Comparison of ENCODE assay signal across 1 cellular context in the genomic region with DNA sequence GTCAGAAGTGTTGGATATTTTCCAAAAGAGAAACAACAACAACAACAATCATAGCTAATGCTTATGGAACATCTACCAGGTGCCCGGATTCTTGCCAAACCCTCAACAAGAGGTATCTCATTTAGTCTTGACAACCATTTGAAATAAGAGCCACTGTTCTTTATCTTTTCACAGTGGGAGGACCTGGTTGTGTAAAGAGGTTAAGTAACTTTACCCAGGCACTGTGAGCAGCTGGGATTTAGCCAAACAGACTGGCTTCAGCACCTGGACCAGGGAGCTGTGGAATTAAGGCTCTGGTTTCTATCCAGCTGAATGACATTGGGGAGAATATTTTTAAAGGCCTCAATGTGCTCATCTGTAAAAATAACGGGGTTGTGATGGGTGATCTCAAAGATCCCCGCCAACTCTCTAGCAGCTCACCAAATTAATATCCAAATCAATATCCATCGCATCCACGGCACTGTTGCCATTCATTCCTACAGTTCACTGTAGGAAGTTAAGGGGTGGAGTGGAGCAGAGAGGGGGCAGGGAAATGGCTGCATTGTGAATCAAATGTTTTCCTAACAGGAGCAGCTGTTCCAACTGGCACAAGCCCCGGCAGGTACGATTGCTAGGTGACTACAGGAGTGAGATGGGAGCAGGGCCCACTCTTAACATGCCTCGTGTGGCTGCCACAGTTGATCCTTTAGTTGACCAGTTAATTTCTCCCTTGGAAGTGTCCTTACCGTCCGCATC.
TF ChIP-seq lines count a peak whose summit lies in the region.

No MANE protein-coding gene starts in this region.

TF ChIP-seq in HEK293, 187 proteins besides CTCF, POLR2A, EP300 and RAD21 (continued from another document):
- TF ChIP-seq, protein P1, sequence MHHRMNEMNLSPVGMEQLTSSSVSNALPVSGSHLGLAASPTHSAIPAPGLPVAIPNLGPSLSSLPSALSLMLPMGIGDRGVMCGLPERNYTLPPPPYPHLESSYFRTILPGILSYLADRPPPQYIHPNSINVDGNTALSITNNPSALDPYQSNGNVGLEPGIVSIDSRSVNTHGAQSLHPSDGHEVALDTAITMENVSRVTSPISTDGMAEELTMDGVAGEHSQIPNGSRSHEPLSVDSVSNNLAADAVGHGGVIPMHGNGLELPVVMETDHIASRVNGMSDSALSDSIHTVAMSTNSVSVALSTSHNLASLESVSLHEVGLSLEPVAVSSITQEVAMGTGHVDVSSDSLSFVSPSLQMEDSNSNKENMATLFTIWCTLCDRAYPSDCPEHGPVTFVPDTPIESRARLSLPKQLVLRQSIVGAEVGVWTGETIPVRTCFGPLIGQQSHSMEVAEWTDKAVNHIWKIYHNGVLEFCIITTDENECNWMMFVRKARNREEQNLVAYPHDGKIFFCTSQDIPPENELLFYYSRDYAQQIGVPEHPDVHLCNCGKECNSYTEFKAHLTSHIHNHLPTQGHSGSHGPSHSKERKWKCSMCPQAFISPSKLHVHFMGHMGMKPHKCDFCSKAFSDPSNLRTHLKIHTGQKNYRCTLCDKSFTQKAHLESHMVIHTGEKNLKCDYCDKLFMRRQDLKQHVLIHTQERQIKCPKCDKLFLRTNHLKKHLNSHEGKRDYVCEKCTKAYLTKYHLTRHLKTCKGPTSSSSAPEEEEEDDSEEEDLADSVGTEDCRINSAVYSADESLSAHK (tag by site-specific recombination; IDR thresholded peaks at IDR 0.05), result 0 out of 2 replicates have a peak, but pooled peaks have one; percentile 9
- TF ChIP-seq GFI1B (tag by site-specific recombination; IDR thresholded peaks at IDR 0.05), result 0 out of 2 replicates have a peak, but pooled peaks have one; percentile 46
- TF ChIP-seq GLIS1 (tag by site-specific recombination; IDR thresholded peaks at IDR 0.05), result peak; percentile 40; the same call in 1 of the 2 replicates
- TF ChIP-seq, protein P2, sequence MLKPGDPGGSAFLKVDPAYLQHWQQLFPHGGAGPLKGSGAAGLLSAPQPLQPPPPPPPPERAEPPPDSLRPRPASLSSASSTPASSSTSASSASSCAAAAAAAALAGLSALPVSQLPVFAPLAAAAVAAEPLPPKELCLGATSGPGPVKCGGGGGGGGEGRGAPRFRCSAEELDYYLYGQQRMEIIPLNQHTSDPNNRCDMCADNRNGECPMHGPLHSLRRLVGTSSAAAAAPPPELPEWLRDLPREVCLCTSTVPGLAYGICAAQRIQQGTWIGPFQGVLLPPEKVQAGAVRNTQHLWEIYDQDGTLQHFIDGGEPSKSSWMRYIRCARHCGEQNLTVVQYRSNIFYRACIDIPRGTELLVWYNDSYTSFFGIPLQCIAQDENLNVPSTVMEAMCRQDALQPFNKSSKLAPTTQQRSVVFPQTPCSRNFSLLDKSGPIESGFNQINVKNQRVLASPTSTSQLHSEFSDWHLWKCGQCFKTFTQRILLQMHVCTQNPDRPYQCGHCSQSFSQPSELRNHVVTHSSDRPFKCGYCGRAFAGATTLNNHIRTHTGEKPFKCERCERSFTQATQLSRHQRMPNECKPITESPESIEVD (tag by site-specific recombination; IDR thresholded peaks at IDR 0.05), result 0 out of 2 replicates have a peak, but pooled peaks have one; percentile 20
- TF ChIP-seq ZNF843 (tag by site-specific recombination; IDR thresholded peaks at IDR 0.05), result peak; percentile 84
- TF ChIP-seq FEZF1 (tag by site-specific recombination; IDR thresholded peaks at IDR 0.05), result peak; percentile 72
- TF ChIP-seq, protein P3, sequence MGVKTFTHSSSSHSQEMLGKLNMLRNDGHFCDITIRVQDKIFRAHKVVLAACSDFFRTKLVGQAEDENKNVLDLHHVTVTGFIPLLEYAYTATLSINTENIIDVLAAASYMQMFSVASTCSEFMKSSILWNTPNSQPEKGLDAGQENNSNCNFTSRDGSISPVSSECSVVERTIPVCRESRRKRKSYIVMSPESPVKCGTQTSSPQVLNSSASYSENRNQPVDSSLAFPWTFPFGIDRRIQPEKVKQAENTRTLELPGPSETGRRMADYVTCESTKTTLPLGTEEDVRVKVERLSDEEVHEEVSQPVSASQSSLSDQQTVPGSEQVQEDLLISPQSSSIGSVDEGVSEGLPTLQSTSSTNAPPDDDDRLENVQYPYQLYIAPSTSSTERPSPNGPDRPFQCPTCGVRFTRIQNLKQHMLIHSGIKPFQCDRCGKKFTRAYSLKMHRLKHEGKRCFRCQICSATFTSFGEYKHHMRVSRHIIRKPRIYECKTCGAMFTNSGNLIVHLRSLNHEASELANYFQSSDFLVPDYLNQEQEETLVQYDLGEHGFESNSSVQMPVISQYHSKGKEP (tag by site-specific recombination; IDR thresholded peaks at IDR 0.05), result peak; percentile 15
- TF ChIP-seq, protein P4, sequence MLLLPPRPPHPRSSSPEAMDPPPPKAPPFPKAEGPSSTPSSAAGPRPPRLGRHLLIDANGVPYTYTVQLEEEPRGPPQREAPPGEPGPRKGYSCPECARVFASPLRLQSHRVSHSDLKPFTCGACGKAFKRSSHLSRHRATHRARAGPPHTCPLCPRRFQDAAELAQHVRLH (tag by site-specific recombination; IDR thresholded peaks at IDR 0.05), result 0 out of 2 replicates have a peak, but pooled peaks have one; percentile 33
- TF ChIP-seq ZNF701 (tag by site-specific recombination; IDR thresholded peaks at IDR 0.05), result no peak
- TF ChIP-seq ZNF610 (tag by site-specific recombination; IDR thresholded peaks at IDR 0.05; ENCODE audit: borderline replicate concordance), result 0 out of 2 replicates have a peak, but pooled peaks have one; percentile 50
- TF ChIP-seq ZIC2 (tag by site-specific recombination; IDR thresholded peaks at IDR 0.05), result 0 out of 2 replicates have a peak, but pooled peaks have one; percentile 35
- peak; percentile 58 for TF ChIP-seq ZXDB (tag by site-specific recombination; IDR thresholded peaks at IDR 0.05)
- TF ChIP-seq ZNF596 (tag by site-specific recombination; IDR thresholded peaks at IDR 0.05), result 0 out of 2 replicates have a peak, but pooled peaks have one; percentile 21
- 0 out of 2 replicates have a peak, but pooled peaks have one; percentile 26 for TF ChIP-seq ZSCAN30 (tag by site-specific recombination; IDR thresholded peaks at IDR 0.05)
TF ChIP-seq in HEK293: peak in this region for 18.
